In the genomic region with DNA sequence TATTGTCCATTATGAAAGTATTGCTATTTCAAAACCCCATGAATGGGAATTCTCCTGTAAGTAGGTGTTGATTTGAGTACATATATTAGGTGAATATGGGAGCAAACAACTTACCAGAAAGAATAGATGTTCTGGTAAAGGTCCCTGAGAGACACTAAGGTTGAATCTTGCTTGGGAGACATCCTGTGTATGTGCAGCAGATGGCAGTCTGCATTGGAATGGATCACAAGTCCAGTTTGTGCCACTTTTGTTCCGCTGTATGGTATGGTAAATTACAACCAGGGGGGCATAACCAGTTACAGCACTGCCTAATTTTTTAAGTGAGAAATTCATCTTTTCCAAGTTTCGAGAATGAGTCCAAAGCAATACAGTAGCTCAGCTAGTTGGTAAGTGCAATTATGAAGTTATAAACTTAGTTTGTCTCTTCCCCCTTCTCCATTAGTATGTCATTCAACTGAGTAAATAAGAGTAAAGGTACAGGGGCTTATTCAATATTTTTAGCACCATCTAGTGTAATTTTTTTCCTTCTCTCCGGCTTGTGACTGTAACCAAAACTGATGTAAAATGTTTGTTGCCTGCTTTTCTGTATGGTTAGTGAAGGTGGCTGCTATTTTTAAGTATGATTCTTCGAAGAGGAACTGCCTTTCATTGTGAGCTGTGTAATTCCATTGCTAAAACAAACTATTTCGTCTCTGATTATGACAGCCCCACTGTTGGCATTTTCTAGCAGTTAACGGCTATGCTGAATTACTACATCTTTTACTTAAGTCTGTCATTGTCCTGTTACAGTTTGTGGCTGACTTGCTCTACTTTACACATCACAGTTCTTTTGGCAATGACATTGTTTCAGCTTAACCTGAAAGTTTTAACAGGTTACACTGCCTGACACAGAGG, we compare ENCODE assay signal across 8 cellular contexts. TPM values are rescaled to one million over a fixed set of nuclear protein-coding genes. Genes with fewer than 3 reads are reported as not detected.
DNase-seq lines count a peak whose midpoint lies in the region; ATAC-seq and TF ChIP-seq lines count a peak whose summit lies in the region.

No MANE protein-coding gene starts in this region.

- no peaks in the 10 kb centered on the region for H4K20me1 ChIP-seq in H9 (ENCODE audit: control insufficient read depth, insufficient read depth, insufficient read length)

- H2BK120ac ChIP-seq in H9 (ENCODE audit: low read depth, low read length, poor library complexity, severe bottlenecking), result no peak overlapping the region

- peak; percentile 57 for TF ChIP-seq CTCF in C4-2B (conservative IDR thresholded peaks at IDR 0.05)
- TF ChIP-seq CTCF in H9 (conservative IDR thresholded peaks at IDR 0.05), result peak; percentile 25; the same call in 1 of the 3 replicates
- TF ChIP-seq CTCF in suprapubic skin (IDR thresholded peaks at IDR 0.05), result peak in 1 of 2 donors; percentile 13

- no peak for DNase-seq in H9
- no peak for DNase-seq in T-helper 17 cell
- DNase-seq in inferior parietal cortex (ENCODE audit: extremely low spot score), result peak; percentile 58
- DNase-seq in NCI-H526 treated with DMSO at 0.1 percent for 48 hours (lab: John Stamatoyannopoulos, UW), result no peak
- no peak for DNase-seq in activated CD8-positive, alpha-beta memory T cell treated with anti-CD3 and anti-CD28 coated beads for 24 hours
- no peak for DNase-seq in suprapubic skin (ENCODE audit: low spot score in 2 of 2)

- H3K27ac Mint-ChIP-seq in H9 (no peak overlapping the region), T-helper 17 cell (peak overlapping the region; percentile 61)

- TF ChIP-seq EP300 in suprapubic skin (IDR thresholded peaks at IDR 0.05), result no peak

- H3K27me3 ChIP-seq in H9 (ENCODE audit: insufficient read depth, low read length) (no peaks in the 10 kb centered on the region), suprapubic skin (no peaks in the 10 kb centered on the region)

- no peaks in the 10 kb centered on the region for H3K36me3 ChIP-seq in suprapubic skin

- no peak overlapping the region for H2AFZ ChIP-seq in H9 (ENCODE audit: low read length)

- H2AK5ac ChIP-seq in H9 (ENCODE audit: insufficient read length, low read length), result no peak overlapping the region

- ATAC-seq in T-helper 17 cell (no peak), HG02981 (IDR thresholded peaks at IDR 0.05; ENCODE audit: unreplicated experiment) (no peak)

- no peak overlapping the region for H3K27ac ChIP-seq in C4-2B
- no peak overlapping the region for H3K27ac ChIP-seq in H9 (ENCODE audit: insufficient read length, low read depth, low read length)
- H3K27ac ChIP-seq in suprapubic skin, result no peak overlapping the region

- no peaks in the 10 kb centered on the region; a peak in 1 of 5 replicates for H3K9me3 Mint-ChIP-seq in H9

- WGBS in H9 (ENCODE audit: extremely low coverage, insufficient read length, low lambda C conversion rate), result no CpG with 5 or more reads among the region's 6 CpGs
- 54% methylated on average over 6 of the region's 6 CpGs for WGBS in suprapubic skin

- H3K4me1 ChIP-seq in H9 (ENCODE audit: insufficient read depth, low read length) (peaks cover 8% of the 10 kb centered on the region; the same call in 1 of the 2 replicates), suprapubic skin (peaks cover 21% of the 10 kb centered on the region)

- H3K36me3 Mint-ChIP-seq in H9 (ENCODE audit: insufficient read depth in 1 of 3, low read depth in 3 of 3) (no peaks in the 10 kb centered on the region), T-helper 17 cell (ENCODE audit: low read depth) (no peaks in the 10 kb centered on the region)

- no peaks in the 10 kb centered on the region for H3K9me3 ChIP-seq in H9 (ENCODE audit: control insufficient read depth, low read depth, low read length)
- no peaks in the 10 kb centered on the region for H3K9me3 ChIP-seq in T-helper 17 cell (ENCODE audit: control insufficient read depth, low read length, poor library complexity, severe bottlenecking)
- H3K9me3 ChIP-seq in suprapubic skin, result no peaks in the 10 kb centered on the region

- H3K4ac ChIP-seq in H9 (ENCODE audit: low read depth, low read length), result no peak overlapping the region

- H3K79me1 ChIP-seq in H9 (ENCODE audit: insufficient read depth, low read depth, low read length, poor library complexity, severe bottlenecking), result peaks cover 4% of the 10 kb centered on the region

- no peak overlapping the region for H2BK15ac ChIP-seq in H9 (ENCODE audit: low read depth, low read length)

- no peak overlapping the region for H3K56ac ChIP-seq in H9 (ENCODE audit: insufficient read length, low read depth, low read length)

- no peak for TF ChIP-seq POLR2A in suprapubic skin (IDR thresholded peaks at IDR 0.05)

- no peak overlapping the region for H3K4me3 ChIP-seq in suprapubic skin

- peaks cover 7% of the 10 kb centered on the region for H3K23me2 ChIP-seq in H9 (ENCODE audit: insufficient read length, low read depth, low read length, poor library complexity, severe bottlenecking)

- H3K14ac ChIP-seq in H9 (ENCODE audit: insufficient read depth, low read length), result no peak overlapping the region

- peaks cover 24% of the 10 kb centered on the region; the same call in 1 of the 2 replicates for H3K79me2 ChIP-seq in H9 (ENCODE audit: insufficient read depth, low read length)

- no peak overlapping the region for H4K91ac ChIP-seq in H9 (ENCODE audit: insufficient read length, low read depth, low read length)

- H4K8ac ChIP-seq in H9 (replicated peaks; ENCODE audit: insufficient read length, low read depth, low read length), result no peak overlapping the region

- H2BK5ac ChIP-seq in H9 (ENCODE audit: insufficient read length, low read length), result no peak overlapping the region

- H3K4me1 Mint-ChIP-seq in H9 (peaks cover 26 to 32% of the 10 kb centered on the region in 2 experiments), T-helper 17 cell (peaks cover 30% of the 10 kb centered on the region)

- H3K27me3 Mint-ChIP-seq in H9 (ENCODE audit: low read depth) (no peaks in the 10 kb centered on the region), T-helper 17 cell (peaks cover 7% of the 10 kb centered on the region)

- H2BK12ac ChIP-seq in H9 (ENCODE audit: insufficient read length, low read depth, low read length), result no peak overlapping the region

- H4K5ac ChIP-seq in H9 (ENCODE audit: insufficient read length, low read depth, low read length), result no peak overlapping the region

- H3K18ac ChIP-seq in H9 (ENCODE audit: insufficient read length, low read depth, low read length), result no peak overlapping the region

- H2BK20ac ChIP-seq in H9 (ENCODE audit: low read depth, low read length, poor library complexity, severe bottlenecking), result no peak overlapping the region

- H3T11ph ChIP-seq in H9 (ENCODE audit: low read length), result no peak overlapping the region

- H3K9ac ChIP-seq in H9 (ENCODE audit: extremely low read depth, insufficient read length, low read length), result no peak overlapping the region

- H3K4me2 ChIP-seq in H9 (ENCODE audit: insufficient read depth, insufficient read length, low read length), result no peak overlapping the region

- no peak overlapping the region for H3K23ac ChIP-seq in H9 (ENCODE audit: insufficient read length, low read depth, low read length)

- no peak overlapping the region for H3K4me3 Mint-ChIP-seq in H9
- no peak overlapping the region for H3K4me3 Mint-ChIP-seq in T-helper 17 cell

RNA-seq across cellular contexts. Expression of gene MCU, which starts 2.8 kb away (rescaled TPM):
- total RNA-seq in H9 (2021), result 33.4 and 36.6 TPM in 2 replicates
- 10 to 100 TPM; 12.6 to 14.4 TPM for total RNA-seq in T-helper 17 cell
- 10 to 100 TPM; 28.3 to 31.7 (median 29.7) TPM for total RNA-seq in suprapubic skin
